Comparison of ENCODE assay signal across 28 cellular contexts in the genomic region with DNA sequence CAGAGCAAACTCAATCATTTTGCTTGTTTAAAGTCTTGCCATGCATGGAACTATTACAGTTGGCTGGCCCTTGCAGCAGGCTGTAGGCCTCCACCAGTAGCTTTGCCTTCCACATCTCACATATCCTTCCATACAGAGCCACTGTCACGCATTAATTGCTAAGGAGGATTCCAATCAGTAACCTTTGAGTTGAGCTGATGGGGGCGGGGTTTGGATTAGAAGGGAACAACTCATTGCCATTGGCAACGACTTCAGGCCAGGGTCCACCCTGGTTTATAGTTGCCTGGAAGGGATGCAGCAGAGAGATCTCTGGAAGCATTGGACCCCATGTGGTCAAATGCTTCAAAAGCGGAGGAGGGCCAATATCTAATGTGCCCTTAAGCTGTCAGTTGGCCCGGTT.
"Had no signal": no experiment of that assay in that cellular context is flagged by ENCODE, and none has a peak within 500 bp of the region (broad histone marks: within the 10 kb centered on the region; RNA-seq: fewer than 3 reads in every experiment).

No MANE protein-coding gene starts in this region.

- H3K27me3 ChIP-seq: gastrocnemius medialis, pancreas, sigmoid colon, thyroid gland, upper lobe of left lung had no signal

- H3K27ac Mint-ChIP-seq: activated CD8-positive, alpha-beta memory T cell treated with anti-CD3 and anti-CD28 coated beads, Interleukin-2, amount 10 ng/mL, durations not matched to agents 7 days and 5 days; activated CD8-positive, alpha-beta T cell treated with anti-CD3 and anti-CD28 coated beads, Interleukin-2, amount 10 ng/mL, durations not matched to agents 7 days and 5 days; activated naive CD4-positive, alpha-beta T cell treated with anti-CD3 and anti-CD28 coated beads, Interleukin-2, amount 50 U/mL, for 24 hours; activated naive CD8-positive, alpha-beta T cell treated with anti-CD3 and anti-CD28 coated beads, Interleukin-2, amount 50 U/mL, for 24 hours; activated T-helper 2 cell treated with anti-CD3 and anti-CD28 coated beads, Interferon-gamma antibody, Interleukin-2, Interleukin-4, amounts not matched to agents 10 μg/mL and 5 μg/mL and 100 μg/mL, durations not matched to agents 14 hours and 24 hours and 36 hours; mesothelial cell of epicardium; nephron progenitor cell; stimulated activated memory B cell treated with anti-CD40 and anti-IgM and Interleukin-4, amounts not matched to agents 10 μg/mL and 1 μg/mL and 100 μg/mL, for 72 hours; stimulated activated naive CD8-positive, alpha-beta T cell treated with anti-CD3 and anti-CD28 coated beads, Interleukin-15, amount 100 ng/mL, for 72 hours had no signal

- H3K4me1 ChIP-seq: gastrocnemius medialis, pancreas, psoas muscle, sigmoid colon, thyroid gland, upper lobe of left lung had no signal

- H3K36me3 Mint-ChIP-seq: activated CD8-positive, alpha-beta memory T cell treated with anti-CD3 and anti-CD28 coated beads, Interleukin-2, amount 10 ng/mL, durations not matched to agents 7 days and 5 days; activated naive CD4-positive, alpha-beta T cell treated with anti-CD3 and anti-CD28 coated beads, Interleukin-2, amount 50 U/mL, for 24 hours; mesothelial cell of epicardium; naive B cell; stimulated activated memory B cell treated with anti-CD40 and anti-IgM and Interleukin-4, amounts not matched to agents 10 μg/mL and 1 μg/mL and 100 μg/mL, for 72 hours had no signal

- H3K9me3 Mint-ChIP-seq: activated naive CD4-positive, alpha-beta T cell treated with anti-CD3 and anti-CD28 coated beads, Interleukin-2, amount 50 U/mL, for 24 hours; activated naive CD8-positive, alpha-beta T cell treated with anti-CD3 and anti-CD28 coated beads, Interleukin-2, amount 50 U/mL, for 24 hours; activated T-helper 2 cell treated with anti-CD3 and anti-CD28 coated beads, Interferon-gamma antibody, Interleukin-2, Interleukin-4, amounts not matched to agents 10 μg/mL and 5 μg/mL and 100 μg/mL, durations not matched to agents 14 hours and 24 hours and 36 hours; mesothelial cell of epicardium; naive B cell; nephron progenitor cell; stimulated activated memory B cell treated with anti-CD40 and anti-IgM and Interleukin-4, amounts not matched to agents 10 μg/mL and 1 μg/mL and 100 μg/mL, for 72 hours; stimulated activated naive CD8-positive, alpha-beta T cell treated with anti-CD3 and anti-CD28 coated beads, Interleukin-15, amount 100 ng/mL, for 72 hours had no signal

- H3K4me2 ChIP-seq: smooth muscle cell had no signal

- H3K4me1 Mint-ChIP-seq: activated CD8-positive, alpha-beta memory T cell treated with anti-CD3 and anti-CD28 coated beads, Interleukin-2, amount 10 ng/mL, durations not matched to agents 7 days and 5 days; activated naive CD8-positive, alpha-beta T cell treated with anti-CD3 and anti-CD28 coated beads, Interleukin-2, amount 50 U/mL, for 24 hours; mesothelial cell of epicardium; nephron progenitor cell; stimulated activated memory B cell treated with anti-CD40 and anti-IgM and Interleukin-4, amounts not matched to agents 10 μg/mL and 1 μg/mL and 100 μg/mL, for 72 hours; stimulated activated naive CD8-positive, alpha-beta T cell treated with anti-CD3 and anti-CD28 coated beads, Interleukin-15, amount 100 ng/mL, for 72 hours had no signal

- H3K9me3 ChIP-seq: gastrocnemius medialis, pancreas, psoas muscle, sigmoid colon, thyroid gland, upper lobe of left lung had no signal

- H3K27me3 Mint-ChIP-seq: activated naive CD4-positive, alpha-beta T cell treated with anti-CD3 and anti-CD28 coated beads, Interleukin-2, amount 50 U/mL, for 24 hours; activated naive CD8-positive, alpha-beta T cell treated with anti-CD3 and anti-CD28 coated beads, Interleukin-2, amount 50 U/mL, for 24 hours; naive B cell; stimulated activated memory B cell treated with anti-CD40 and anti-IgM and Interleukin-4, amounts not matched to agents 10 μg/mL and 1 μg/mL and 100 μg/mL, for 72 hours had no signal

- H3K36me3 ChIP-seq: gastrocnemius medialis, pancreas, sigmoid colon, thyroid gland, upper lobe of left lung had no signal

- ATAC-seq: activated CD8-positive, alpha-beta memory T cell treated with anti-CD3 and anti-CD28 coated beads, Interleukin-2, amount 10 ng/mL, durations not matched to agents 7 days and 5 days; activated CD8-positive, alpha-beta T cell treated with anti-CD3 and anti-CD28 coated beads, Interleukin-2, amount 10 ng/mL, durations not matched to agents 7 days and 5 days; activated naive CD8-positive, alpha-beta T cell treated with anti-CD3 and anti-CD28 coated beads, Interleukin-2, amount 50 U/mL, for 24 hours; gastrocnemius medialis; left ventricle myocardium superior; pancreas; psoas muscle; stimulated activated memory B cell treated with anti-CD40 and anti-IgM and Interleukin-4, amounts not matched to agents 10 μg/mL and 1 μg/mL and 100 μg/mL, for 72 hours; stimulated activated naive CD8-positive, alpha-beta T cell treated with anti-CD3 and anti-CD28 coated beads, Interleukin-15, amount 100 ng/mL, for 72 hours had no signal

- DNase-seq: activated CD8-positive, alpha-beta memory T cell treated with anti-CD3 and anti-CD28 coated beads, Interleukin-2, amount 10 ng/mL, durations not matched to agents 7 days and 5 days; activated CD8-positive, alpha-beta T cell treated with anti-CD3 and anti-CD28 coated beads, Interleukin-2, amount 10 ng/mL, durations not matched to agents 7 days and 5 days; activated naive CD8-positive, alpha-beta T cell treated with anti-CD3 and anti-CD28 coated beads, Interleukin-2, amount 50 U/mL, for 24 hours; activated T-cell treated with anti-CD3 and anti-CD28 coated beads, Interleukin-2, amount 50 U/mL, for 48 hours; effector CD8-positive, alpha-beta T cell; erythroblast; gastrocnemius medialis; glutamatergic neuron; left ventricle myocardium superior; naive B cell; nephron progenitor cell; nucleus accumbens; pancreas; psoas muscle; sigmoid colon; stimulated activated CD4-positive, alpha-beta T cell treated with anti-CD3 and anti-CD28 coated beads, Interleukin-1b, Interleukin-23, amount 100 ng/mL, for 48 hours; stimulated activated CD4-positive, alpha-beta T cell treated with anti-CD3 and anti-CD28 coated beads, Interleukin-4, amount 100 ng/mL, for 4 hours; stimulated activated CD8-positive, alpha-beta memory T cell treated with anti-CD3 and anti-CD28 coated beads, Interleukin-4, amount 100 ng/mL, for 48 hours; stimulated activated naive CD8-positive, alpha-beta T cell treated with anti-CD3 and anti-CD28 coated beads, Interleukin-15, amount 100 ng/mL, for 72 hours; substantia nigra; T-helper 2 cell; thyroid gland had no signal

- H3K4me3 ChIP-seq: gastrocnemius medialis, pancreas, psoas muscle, sigmoid colon, smooth muscle cell, thyroid gland, upper lobe of left lung had no signal

- H3K27ac ChIP-seq: gastrocnemius medialis, pancreas, psoas muscle, sigmoid colon, thyroid gland, upper lobe of left lung had no signal

- H3K4me3 Mint-ChIP-seq: activated CD8-positive, alpha-beta memory T cell treated with anti-CD3 and anti-CD28 coated beads, Interleukin-2, amount 10 ng/mL, durations not matched to agents 7 days and 5 days; activated CD8-positive, alpha-beta T cell treated with anti-CD3 and anti-CD28 coated beads, Interleukin-2, amount 10 ng/mL, durations not matched to agents 7 days and 5 days; activated naive CD8-positive, alpha-beta T cell treated with anti-CD3 and anti-CD28 coated beads, Interleukin-2, amount 50 U/mL, for 24 hours; mesothelial cell of epicardium; naive B cell; nephron progenitor cell; stimulated activated memory B cell treated with anti-CD40 and anti-IgM and Interleukin-4, amounts not matched to agents 10 μg/mL and 1 μg/mL and 100 μg/mL, for 72 hours; stimulated activated naive CD8-positive, alpha-beta T cell treated with anti-CD3 and anti-CD28 coated beads, Interleukin-15, amount 100 ng/mL, for 72 hours had no signal
